Comparison of ENCODE assay signal across 17 cellular contexts in the genomic region with DNA sequence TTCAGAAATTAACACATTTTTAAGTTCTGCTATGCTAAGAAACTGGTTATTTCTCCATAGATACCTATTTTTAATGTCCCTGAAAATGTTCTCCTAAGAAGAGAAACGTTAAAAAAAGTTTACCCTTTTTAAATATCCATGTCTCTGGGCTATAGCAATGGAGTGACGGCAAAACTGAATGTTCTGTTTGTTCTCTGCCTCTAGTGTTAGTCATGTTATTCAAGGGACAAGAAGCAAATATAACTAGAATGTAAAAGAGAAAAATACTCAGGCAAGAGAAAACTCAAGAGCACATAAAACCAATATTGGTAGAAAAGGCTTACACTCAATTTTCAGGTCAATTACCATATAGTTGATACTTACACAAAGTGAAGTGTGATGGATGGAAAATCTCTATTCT.
"Had no signal": no experiment of that assay in that cellular context is flagged by ENCODE, and none has a peak within 500 bp of the region (broad histone marks: within the 10 kb centered on the region; RNA-seq: fewer than 3 reads in every experiment).

No MANE protein-coding gene starts in this region.

- H3K27me3 ChIP-seq: ovary, sigmoid colon, spleen, stomach, transverse colon, vagina had no signal

- H3K36me3 ChIP-seq: ovary, sigmoid colon, spleen, stomach, transverse colon, vagina had no signal

- H3K9me3 ChIP-seq: ovary, sigmoid colon, spleen, stomach, transverse colon, vagina had no signal

- H3K4me1 ChIP-seq: spleen, stomach, transverse colon, vagina had no signal

- ATAC-seq: activated CD4-positive, CD25-positive, alpha-beta regulatory T cell treated with anti-CD3 and anti-CD28 coated beads, Interleukin-2, amount 50 U/mL, for 24 hours; esophagus mucosa had no signal

- DNase-seq: activated CD4-positive, alpha-beta T cell treated with anti-CD3 and anti-CD28 coated beads, Interleukin-2, amount 50 U/mL, for 1 hour; activated CD8-positive, alpha-beta memory T cell treated with anti-CD3 and anti-CD28 coated beads for 24 hours; activated gamma-delta T cell treated with Interleukin-2 at 50 U/mL for 16 hours; amniotic stem cell; cerebellar nuclear complex; hippocampal formation; nephron progenitor cell; ovary; sigmoid colon; spleen; stomach; T-helper 1 cell; T1000; transverse colon had no signal

- H3K4me3 ChIP-seq: ovary, sigmoid colon, spleen, stomach, transverse colon, vagina had no signal

- H3K27ac ChIP-seq: ovary, spleen, stomach, transverse colon, vagina had no signal
